Comparison of ENCODE assay signal across 15 cellular contexts in the genomic region with DNA sequence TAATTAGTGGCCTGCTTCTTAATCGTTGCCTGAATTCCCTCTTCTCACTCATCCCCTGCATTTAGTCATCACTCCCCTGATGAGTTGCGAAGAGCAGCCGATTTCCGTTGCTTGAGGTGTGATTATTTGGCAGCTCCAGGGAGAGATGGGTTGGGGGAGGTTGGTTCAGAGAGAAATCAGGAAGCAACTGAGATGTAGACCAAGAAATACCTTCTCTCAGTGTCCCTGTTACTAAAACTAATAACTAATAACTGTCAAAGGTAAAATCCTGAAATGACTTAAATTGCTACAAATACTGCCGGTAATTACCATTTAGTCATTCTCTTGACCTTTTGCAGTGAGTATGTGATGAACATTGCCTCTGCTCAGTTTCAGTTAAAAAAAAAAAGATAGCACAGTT.
"Had no signal": no experiment of that assay in that cellular context is flagged by ENCODE, and none has a peak within 500 bp of the region (broad histone marks: within the 10 kb centered on the region; RNA-seq: fewer than 3 reads in every experiment).

No MANE protein-coding gene starts in this region.

- H3K4me3 Mint-ChIP-seq: activated naive CD8-positive, alpha-beta T cell; activated T-helper 1 cell treated with anti-CD3 and anti-CD28 coated beads, Interleukin-12 subunit alpha, Interleukin-12 subunit beta, Interleukin-2, Interleukin-4 antibody, amounts not matched to agents 30 ng/mL and 10 ng/mL and 1 ng/mL, durations not matched to agents 14 hours and 24 hours and 36 hours; immature natural killer cell; neural progenitor cell; T-helper 17 cell had no signal

- H3K27ac Mint-ChIP-seq: activated naive CD8-positive, alpha-beta T cell; activated T-helper 1 cell treated with anti-CD3 and anti-CD28 coated beads, Interleukin-12 subunit alpha, Interleukin-12 subunit beta, Interleukin-2, Interleukin-4 antibody, amounts not matched to agents 30 ng/mL and 10 ng/mL and 1 ng/mL, durations not matched to agents 14 hours and 24 hours and 36 hours; immature natural killer cell; neural progenitor cell; T-helper 17 cell had no signal

- H3K4me2 ChIP-seq: neural progenitor cell had no signal

- H3K4me1 ChIP-seq: uterus had no signal

- H3K4me1 Mint-ChIP-seq: neural progenitor cell had no signal

- H3K27me3 Mint-ChIP-seq: activated naive CD8-positive, alpha-beta T cell; T-helper 17 cell had no signal

- H3K27me3 ChIP-seq: neural progenitor cell, thyroid gland, uterus had no signal

- DNase-seq: anterior cingulate cortex, hypothalamus, immature natural killer cell, left cardiac atrium, lower lobe of right lung, midbrain, SHP77 treated with DMSO at 0.1 percent for 48 hours, small intestine, T-helper 17 cell, thyroid gland, uterus had no signal

- H2AFZ ChIP-seq: neural progenitor cell, parathyroid adenoma had no signal

- H3K79me2 ChIP-seq: parathyroid adenoma had no signal

- H3K27ac ChIP-seq: lower lobe of right lung, neural progenitor cell, parathyroid adenoma, thyroid gland, uterus had no signal

- H3K4me3 ChIP-seq: lower lobe of right lung, neural progenitor cell, thyroid gland, uterus had no signal

- H3K36me3 ChIP-seq: lower lobe of right lung, neural progenitor cell, thyroid gland, uterus had no signal

- H3K9ac ChIP-seq: neural progenitor cell, parathyroid adenoma had no signal

- H3K9me3 ChIP-seq: thyroid gland, uterus had no signal

- ATAC-seq: left cardiac atrium, lower lobe of right lung, T-helper 17 cell had no signal
